20 cellular contexts compared by ENCODE assay signal in the genomic region with DNA sequence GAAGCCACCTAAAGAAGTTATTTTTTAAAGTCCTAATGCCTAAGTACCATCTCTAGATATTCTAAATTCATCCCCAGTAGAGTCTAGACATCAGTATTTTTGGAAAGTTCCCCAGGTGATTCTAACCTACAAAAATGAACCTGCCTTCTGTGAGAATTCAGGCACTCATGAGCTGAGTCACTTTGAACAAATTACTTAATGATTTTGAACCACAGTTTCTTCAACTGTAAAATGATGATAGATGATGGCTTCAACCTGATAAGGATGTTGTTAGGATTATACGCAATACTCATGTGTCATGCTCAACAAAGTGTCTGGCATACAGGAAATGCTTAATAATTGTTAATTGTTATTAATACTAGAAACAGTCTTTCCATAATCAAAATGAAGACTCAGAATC.
"Had no signal": no experiment of that assay in that cellular context is flagged by ENCODE, and none has a peak within 500 bp of the region (broad histone marks: within the 10 kb centered on the region; RNA-seq: fewer than 3 reads in every experiment).

No MANE protein-coding gene starts in this region.

- H3K36me3 ChIP-seq: esophagus muscularis mucosa, neutrophil, right atrium auricular region, sigmoid colon, stomach, suprapubic skin, thyroid gland had no signal

- H3K4me3 ChIP-seq: esophagus muscularis mucosa, mucosa of descending colon, right atrium auricular region, sigmoid colon, skin epidermis, stomach, suprapubic skin, thyroid gland had no signal

- H3K4me1 ChIP-seq: esophagus muscularis mucosa, right atrium auricular region, sigmoid colon, stomach, thyroid gland had no signal

- H3K9me3 ChIP-seq: esophagus muscularis mucosa, mucosa of descending colon, neutrophil, right atrium auricular region, sigmoid colon, stomach, suprapubic skin, thyroid gland had no signal

- DNase-seq: cerebellar nuclear complex; dermis blood vessel endothelial cell; effector CD4-positive, alpha-beta T cell; endodermal cell; immature natural killer cell; kidney; naive thymus-derived CD8-positive, alpha-beta T cell; sigmoid colon; stimulated activated CD4-positive, alpha-beta T cell treated with anti-CD3 and anti-CD28 coated beads, Interleukin-12 subunit alpha, Interleukin-12 subunit beta, amount 100 ng/mL, for 4 hours; stimulated activated naive CD4-positive, alpha-beta T cell; stomach; thyroid gland had no signal

- FAIRE-seq: colon, kidney, urothelium cell line had no signal

- ATAC-seq: naive thymus-derived CD8-positive, alpha-beta T cell had no signal

- H3K27me3 ChIP-seq: esophagus muscularis mucosa, neutrophil, right atrium auricular region, sigmoid colon, stomach, suprapubic skin, thyroid gland had no signal

- H3K27ac ChIP-seq: esophagus muscularis mucosa, neutrophil, right atrium auricular region, sigmoid colon, stomach, thyroid gland had no signal
